In genomic region chr18:26524002-26524401, GRCh38 we compare ENCODE assay signal across 2 cellular contexts.
TF ChIP-seq lines count a peak whose summit lies in the region.

No MANE protein-coding gene starts in this region.

TF ChIP-seq in HEK293, 187 proteins besides CTCF, POLR2A, EP300 and RAD21:
- TF ChIP-seq TRIM28 (IDR thresholded peaks at IDR 0.05; ENCODE audit: borderline replicate concordance, low read length) (no peak), ZBTB7A (tag by site-specific recombination; IDR thresholded peaks at IDR 0.05; ENCODE audit: low read depth) (no peak), ZNF404 (tag by site-specific recombination; IDR thresholded peaks at IDR 0.05) (no peak), ZNF16 (tag by site-specific recombination; IDR thresholded peaks at IDR 0.05; ENCODE audit: low read depth) (no peak), ZNF341 (tag by site-specific recombination; IDR thresholded peaks at IDR 0.05; ENCODE audit: low read depth) (peak; percentile 61)
- TF ChIP-seq, protein P1, sequence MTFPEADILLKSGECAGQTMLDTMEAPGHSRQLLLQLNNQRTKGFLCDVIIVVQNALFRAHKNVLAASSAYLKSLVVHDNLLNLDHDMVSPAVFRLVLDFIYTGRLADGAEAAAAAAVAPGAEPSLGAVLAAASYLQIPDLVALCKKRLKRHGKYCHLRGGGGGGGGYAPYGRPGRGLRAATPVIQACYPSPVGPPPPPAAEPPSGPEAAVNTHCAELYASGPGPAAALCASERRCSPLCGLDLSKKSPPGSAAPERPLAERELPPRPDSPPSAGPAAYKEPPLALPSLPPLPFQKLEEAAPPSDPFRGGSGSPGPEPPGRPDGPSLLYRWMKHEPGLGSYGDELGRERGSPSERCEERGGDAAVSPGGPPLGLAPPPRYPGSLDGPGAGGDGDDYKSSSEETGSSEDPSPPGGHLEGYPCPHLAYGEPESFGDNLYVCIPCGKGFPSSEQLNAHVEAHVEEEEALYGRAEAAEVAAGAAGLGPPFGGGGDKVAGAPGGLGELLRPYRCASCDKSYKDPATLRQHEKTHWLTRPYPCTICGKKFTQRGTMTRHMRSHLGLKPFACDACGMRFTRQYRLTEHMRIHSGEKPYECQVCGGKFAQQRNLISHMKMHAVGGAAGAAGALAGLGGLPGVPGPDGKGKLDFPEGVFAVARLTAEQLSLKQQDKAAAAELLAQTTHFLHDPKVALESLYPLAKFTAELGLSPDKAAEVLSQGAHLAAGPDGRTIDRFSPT (tag by site-specific recombination; IDR thresholded peaks at IDR 0.05) = no peak
TF ChIP-seq in HEK293: peak in this region for 1.

TF ChIP-seq in H1, 55 proteins besides CTCF, POLR2A, EP300 and RAD21:
- no peak for TF ChIP-seq CHD1 (IDR thresholded peaks at IDR 0.05; ENCODE audit: low read depth, low read length)
- TF ChIP-seq JUND (IDR thresholded peaks at IDR 0.05; ENCODE audit: low read length) = no peak
